In the genomic region with DNA sequence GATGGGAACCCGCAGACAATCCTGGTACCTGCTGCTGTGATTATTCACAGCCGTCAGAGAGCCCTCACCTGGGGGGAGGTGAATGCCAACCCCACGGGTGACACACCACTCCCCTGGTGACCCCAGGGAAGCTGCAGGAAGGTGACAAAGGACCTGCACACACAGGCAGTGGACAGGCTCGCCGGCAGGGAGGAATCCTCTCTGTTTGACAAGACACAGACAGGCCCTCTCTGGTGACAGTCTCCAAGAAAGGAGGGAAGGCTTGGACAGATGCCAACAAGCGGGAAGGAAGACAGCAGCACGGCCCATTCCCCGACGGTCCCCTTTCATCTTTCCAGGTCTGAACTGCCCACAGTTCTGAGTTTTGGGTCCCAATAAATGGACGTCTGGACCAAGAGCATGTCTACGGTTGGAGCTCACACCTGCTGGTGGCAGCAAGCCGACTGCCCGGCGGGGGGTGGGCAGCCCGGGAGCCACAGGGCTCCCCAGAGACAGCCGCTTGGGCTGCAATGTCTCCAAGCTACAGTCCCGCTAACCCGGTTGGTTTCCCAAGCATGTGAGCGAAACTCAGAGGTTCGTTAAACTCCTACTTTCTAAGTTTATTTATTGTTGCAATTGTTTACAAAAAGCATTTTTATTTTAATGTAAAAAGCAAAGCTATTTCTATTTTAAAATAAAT, we compare ENCODE assay signal across 8 cellular contexts.
DNase-seq lines count a peak whose midpoint lies in the region; ATAC-seq and TF ChIP-seq lines count a peak whose summit lies in the region.

No MANE protein-coding gene starts in this region.

- peaks cover 25% of the 10 kb centered on the region for H3K4me1 Mint-ChIP-seq in stimulated activated naive CD8-positive, alpha-beta T cell treated with anti-CD3 and anti-CD28 coated beads, Interleukin-15, amount 100 ng/mL, for 72 hours
- H3K4me1 Mint-ChIP-seq in effector memory CD8-positive, alpha-beta T cell (ENCODE audit: low read depth in 2 of 2): peaks cover 14 to 22% of the 10 kb centered on the region in 2 donors

- TF ChIP-seq CTCF in GM10266 (IDR thresholded peaks at IDR 0.05; ENCODE audit: control insufficient read depth, insufficient read depth, low read depth, missing control alignments): no peak

- peak overlapping the region; percentile 54 to 94 for H3K27ac Mint-ChIP-seq in stimulated activated naive CD8-positive, alpha-beta T cell treated with anti-CD3 and anti-CD28 coated beads, Interleukin-15, amount 100 ng/mL, for 72 hours
- peak overlapping the region; percentile 86 to 89 for H3K27ac Mint-ChIP-seq in effector memory CD8-positive, alpha-beta T cell

- H3K27me3 Mint-ChIP-seq in stimulated activated naive CD8-positive, alpha-beta T cell treated with anti-CD3 and anti-CD28 coated beads, Interleukin-15, amount 100 ng/mL, for 72 hours: no peaks in the 10 kb centered on the region
- no peaks in the 10 kb centered on the region for H3K27me3 Mint-ChIP-seq in effector memory CD8-positive, alpha-beta T cell

- peaks cover 4% of the 10 kb centered on the region for H3K36me3 Mint-ChIP-seq in effector memory CD8-positive, alpha-beta T cell (ENCODE audit: insufficient read depth)

- H3K4me3 Mint-ChIP-seq in stimulated activated naive CD8-positive, alpha-beta T cell treated with anti-CD3 and anti-CD28 coated beads, Interleukin-15, amount 100 ng/mL, for 72 hours: peak overlapping the region in 1 of 2 donors; percentile 86
- no peak overlapping the region for H3K4me3 Mint-ChIP-seq in effector memory CD8-positive, alpha-beta T cell

- in situ Hi-C loops in KBM-7 (cut with MboI; ENCODE audit: low pct_unique_long_range_greater_than_20kb, low sequenced_read_pairs): no loop called here

- H3K9me3 Mint-ChIP-seq in stimulated activated naive CD8-positive, alpha-beta T cell treated with anti-CD3 and anti-CD28 coated beads, Interleukin-15, amount 100 ng/mL, for 72 hours: peaks cover 0 to 8% of the 10 kb centered on the region in 2 donors
- no peaks in the 10 kb centered on the region for H3K9me3 Mint-ChIP-seq in effector memory CD8-positive, alpha-beta T cell

- DNase-seq in stimulated activated naive CD8-positive, alpha-beta T cell treated with anti-CD3 and anti-CD28 coated beads, Interleukin-15, amount 100 ng/mL, for 72 hours: peak in 1 of 2 donors; percentile 7
- DNase-seq in stimulated activated naive CD8-positive, alpha-beta T cell treated with anti-CD3 and anti-CD28 coated beads, Interleukin-15, Interleukin-2, amounts not matched to agents 100 U/mL and 50 U/mL, for 24 hours: no peak
- DNase-seq in effector memory CD8-positive, alpha-beta T cell: no peak
- DNase-seq in NCI-H226: no peak
- no peak for DNase-seq in KBM-7
- no peak for DNase-seq in GM10266 (ENCODE audit: extremely low spot score)

- ATAC-seq in stimulated activated naive CD8-positive, alpha-beta T cell treated with anti-CD3 and anti-CD28 coated beads, Interleukin-15, amount 100 ng/mL, for 72 hours: no peak
- ATAC-seq in stimulated activated naive CD8-positive, alpha-beta T cell treated with anti-CD3 and anti-CD28 coated beads, Interleukin-15, Interleukin-2, amounts not matched to agents 100 U/mL and 50 U/mL, for 24 hours: no peak
- ATAC-seq in HG03460 (IDR thresholded peaks at IDR 0.05; ENCODE audit: unreplicated experiment): peak; percentile 36
- ATAC-seq in effector memory CD8-positive, alpha-beta T cell (replicated peaks): no peak
- no peak for ATAC-seq in HG03095 (IDR thresholded peaks at IDR 0.05; ENCODE audit: unreplicated experiment)
